Comparison of ENCODE assay signal across 10 cellular contexts in the genomic region with DNA sequence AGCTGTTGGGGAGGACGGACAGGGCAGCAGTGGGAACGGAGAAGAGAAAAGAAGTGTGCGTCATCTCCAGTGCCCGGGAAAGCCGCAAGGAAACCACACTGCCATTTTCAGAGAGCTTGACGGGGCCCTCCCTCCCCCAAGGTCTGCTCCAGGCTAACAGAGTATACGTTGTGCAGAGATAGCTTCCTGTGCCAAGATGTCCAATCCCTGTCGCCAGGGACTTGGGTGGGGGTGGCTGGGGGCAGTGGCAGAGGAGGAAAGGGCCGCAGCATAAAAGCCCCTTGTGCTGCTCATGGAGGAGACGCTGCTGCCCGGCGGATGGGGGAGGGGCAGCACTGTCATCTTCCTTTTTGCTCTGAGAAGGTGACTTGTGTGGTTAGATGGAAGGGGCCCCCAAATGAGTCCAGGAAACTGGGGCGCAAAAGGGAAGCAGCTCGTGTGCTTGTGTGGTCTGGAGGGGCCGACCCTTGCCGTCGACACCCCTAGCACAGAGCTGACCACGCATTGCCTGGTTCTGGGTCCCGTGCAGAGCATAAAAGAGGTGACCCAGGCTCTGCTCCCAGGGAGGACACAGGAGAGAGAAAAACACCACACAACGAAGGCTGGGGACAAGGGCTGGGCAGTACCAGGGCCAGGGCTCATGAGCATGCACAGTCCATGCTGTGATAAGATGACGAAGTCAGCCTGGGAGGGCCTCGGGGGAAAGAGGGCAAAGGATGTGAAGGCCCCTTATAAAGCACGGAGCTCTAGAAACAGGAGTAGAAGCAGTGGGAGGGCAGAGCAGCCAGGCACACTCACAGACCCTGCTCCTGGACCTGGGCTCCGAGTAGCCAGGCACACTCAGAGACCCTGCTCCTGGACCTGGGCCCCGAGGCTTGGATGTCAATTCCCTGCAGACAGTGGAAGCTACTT.
DNase-seq lines count a peak whose midpoint lies in the region; ATAC-seq, FAIRE-seq and TF ChIP-seq lines count a peak whose summit lies in the region.
"Had no signal": no experiment of that assay in that cellular context is flagged by ENCODE, and none has a peak within 500 bp of the region (broad histone marks: within the 10 kb centered on the region; RNA-seq: fewer than 3 reads in every experiment).

No MANE protein-coding gene starts in this region.

- no peak overlapping the region for H3K4me3 ChIP-seq in SJSA1

- DNase-seq in GM13977 (ENCODE audit: low spot score) (peak; percentile 35), SJSA1 (ENCODE audit: low read depth in 1 of 2, low spot score in 2 of 2) (peak; percentile 48 to 68), SHP77 (lab: John Stamatoyannopoulos, UW) (no peak), RKO (ENCODE audit: low spot score) (no peak), GM19239 (ENCODE audit: insufficient read length, low spot score) (no peak)
- peak; percentile 46 to 83 for DNase-seq in activated naive CD4-positive, alpha-beta T cell treated with anti-CD3 and anti-CD28 coated beads, Interleukin-2, amount 50 U/mL, for 72 hours (ENCODE audit: low spot score in 2 of 2)
- DNase-seq in stimulated activated CD4-positive, alpha-beta T cell treated with anti-CD3 and anti-CD28 coated beads, Interleukin-12 subunit alpha, Interleukin-12 subunit beta, amount 100 ng/mL, for 48 hours (ENCODE audit: low read depth in 2 of 3, low spot score in 1 of 3): peak; percentile 33 to 45 (median 38)

- no peaks in the 10 kb centered on the region for H3K27me3 ChIP-seq in SJSA1 (replicated peaks)

- in situ Hi-C loops in GM13977 (cut with MboI; ENCODE audit: low pct_unique_long_range_greater_than_20kb, low sequenced_read_pairs, unreplicated experiment): loop anchor here (10.0 kb wide), 1 partner anchor 645 kb away; no protein-coding TSS in a partner anchor

- no peaks in the 10 kb centered on the region for H3K36me3 ChIP-seq in SJSA1

- peak overlapping the region; percentile 18 for H3K27ac ChIP-seq in SJSA1
- H3K27ac ChIP-seq: KMS-11 had no signal

- no peaks in the 10 kb centered on the region for H3K9me3 ChIP-seq in SJSA1 (replicated peaks)

- no peak for FAIRE-seq in GM19239 (lab: Jason Lieb, UNC)

- TF ChIP-seq CTCF in GM13977 (IDR thresholded peaks at IDR 0.05; ENCODE audit: extremely low read depth, insufficient read depth, missing control alignments): no peak

- H3K4me1 ChIP-seq in SJSA1 (replicated peaks): peaks cover 36% of the 10 kb centered on the region

- H3K9me3 Mint-ChIP-seq in activated naive CD4-positive, alpha-beta T cell treated with anti-CD3 and anti-CD28 coated beads, Interleukin-2, amount 50 U/mL, for 72 hours: no peaks in the 10 kb centered on the region
- H3K9me3 Mint-ChIP-seq: dendritic cell treated with granulocyte-macrophage colony-stimulating factor and Interleukin-4, amounts not matched to agents 40 ng/mL and 50 ng/mL, for 4 days had no signal

- peak; percentile 90 to 92 for ATAC-seq in activated naive CD4-positive, alpha-beta T cell treated with anti-CD3 and anti-CD28 coated beads, Interleukin-2, amount 50 U/mL, for 72 hours
- ATAC-seq in HG02981 (IDR thresholded peaks at IDR 0.05; ENCODE audit: unreplicated experiment): no peak

- peak overlapping the region; percentile 57 to 93 for H3K27ac Mint-ChIP-seq in activated naive CD4-positive, alpha-beta T cell treated with anti-CD3 and anti-CD28 coated beads, Interleukin-2, amount 50 U/mL, for 72 hours
- H3K27ac Mint-ChIP-seq: dendritic cell treated with granulocyte-macrophage colony-stimulating factor and Interleukin-4, amounts not matched to agents 40 ng/mL and 50 ng/mL, for 4 days had no signal

- H3K36me3 Mint-ChIP-seq in activated naive CD4-positive, alpha-beta T cell treated with anti-CD3 and anti-CD28 coated beads, Interleukin-2, amount 50 U/mL, for 72 hours: peaks cover 0 to 4% of the 10 kb centered on the region in 2 donors

Comparison
In these comparisons a context has a peak if more than half of its experiments do, and no peak if none do; other contexts are left out.
1. DNase-seq: peak in GM13977 (single experiment), SJSA1 (2 of 2), activated naive CD4-positive, alpha-beta T cell treated with anti-CD3 and anti-CD28 coated beads, Interleukin-2, amount 50 U/mL, for 72 hours (2 of 2) and stimulated activated CD4-positive, alpha-beta T cell treated with anti-CD3 and anti-CD28 coated beads, Interleukin-12 subunit alpha, Interleukin-12 subunit beta, amount 100 ng/mL, for 48 hours (3 of 3); none in SHP77 (0 of 2), RKO (single experiment) and GM19239 (single experiment).